18 cellular contexts compared by ENCODE assay signal in genomic region chr9:86464242-86464641, GRCh38.
"Had no signal": no experiment of that assay in that cellular context is flagged by ENCODE, and none has a peak within 500 bp of the region (broad histone marks: within the 10 kb centered on the region; RNA-seq: fewer than 3 reads in every experiment).

No MANE protein-coding gene starts in this region.

- H3K36me3 Mint-ChIP-seq: activated CD4-positive, alpha-beta memory T cell treated with anti-CD3 and anti-CD28 coated beads for 36 hours; activated CD8-positive, alpha-beta memory T cell treated with anti-CD3 and anti-CD28 coated beads, Interleukin-2, amount 10 ng/mL, durations not matched to agents 7 days and 5 days; activated naive CD4-positive, alpha-beta T cell treated with anti-CD3 and anti-CD28 coated beads, Interleukin-2, amount 10 ng/mL, durations not matched to agents 7 days and 5 days; neural progenitor cell had no signal

- H3K27ac Mint-ChIP-seq: activated CD4-positive, alpha-beta memory T cell treated with anti-CD3 and anti-CD28 coated beads for 36 hours; activated CD8-positive, alpha-beta memory T cell treated with anti-CD3 and anti-CD28 coated beads, Interleukin-2, amount 10 ng/mL, durations not matched to agents 7 days and 5 days; activated naive CD4-positive, alpha-beta T cell treated with anti-CD3 and anti-CD28 coated beads, Interleukin-2, amount 10 ng/mL, durations not matched to agents 7 days and 5 days; activated T-cell treated with anti-CD3 and anti-CD28 coated beads, Interleukin-2, amount 50 U/mL, for 24 hours; neural progenitor cell had no signal

- H3K9me3 ChIP-seq: ascending aorta, gastrocnemius medialis, heart right ventricle, transverse colon had no signal

- H3K4me2 ChIP-seq: neural progenitor cell had no signal

- DNase-seq: activated CD4-positive, alpha-beta memory T cell treated with anti-CD3 and anti-CD28 coated beads for 36 hours; activated CD4-positive, alpha-beta T cell treated with anti-CD3 and anti-CD28 coated beads for 1 hour; activated CD8-positive, alpha-beta memory T cell treated with anti-CD3 and anti-CD28 coated beads, Interleukin-2, amount 10 ng/mL, durations not matched to agents 7 days and 5 days; activated naive CD4-positive, alpha-beta T cell treated with anti-CD3 and anti-CD28 coated beads, Interleukin-2, amount 10 ng/mL, durations not matched to agents 7 days and 5 days; activated T-cell treated with anti-CD3 and anti-CD28 coated beads, Interleukin-2, amount 50 U/mL, for 24 hours; erythroblast; gastrocnemius medialis; heart right ventricle; left cardiac atrium; midbrain; stimulated activated CD4-positive, alpha-beta T cell treated with anti-CD3 and anti-CD28 coated beads, Interleukin-2, amount 100 ng/mL, for 48 hours; stimulated activated naive CD4-positive, alpha-beta T cell; substantia nigra; transverse colon had no signal

- H3K9ac ChIP-seq: neural progenitor cell had no signal

- H3K27me3 ChIP-seq: ascending aorta, gastrocnemius medialis, neural progenitor cell, transverse colon had no signal

- H3K36me3 ChIP-seq: ascending aorta, gastrocnemius medialis, heart right ventricle, neural progenitor cell, transverse colon had no signal

- H3K9me3 Mint-ChIP-seq: activated CD4-positive, alpha-beta memory T cell treated with anti-CD3 and anti-CD28 coated beads for 36 hours; activated naive CD4-positive, alpha-beta T cell treated with anti-CD3 and anti-CD28 coated beads, Interleukin-2, amount 10 ng/mL, durations not matched to agents 7 days and 5 days; activated T-cell treated with anti-CD3 and anti-CD28 coated beads, Interleukin-2, amount 50 U/mL, for 24 hours; neural progenitor cell had no signal

- H3K27ac ChIP-seq: ascending aorta, gastrocnemius medialis, heart right ventricle, neural progenitor cell, transverse colon, VCaP had no signal

- H3K4me1 ChIP-seq: ascending aorta, transverse colon had no signal

- H3K4me1 Mint-ChIP-seq: activated naive CD4-positive, alpha-beta T cell treated with anti-CD3 and anti-CD28 coated beads, Interleukin-2, amount 10 ng/mL, durations not matched to agents 7 days and 5 days had no signal

- H3K4me3 Mint-ChIP-seq: activated CD4-positive, alpha-beta memory T cell treated with anti-CD3 and anti-CD28 coated beads for 36 hours; activated CD8-positive, alpha-beta memory T cell treated with anti-CD3 and anti-CD28 coated beads, Interleukin-2, amount 10 ng/mL, durations not matched to agents 7 days and 5 days; activated naive CD4-positive, alpha-beta T cell treated with anti-CD3 and anti-CD28 coated beads, Interleukin-2, amount 10 ng/mL, durations not matched to agents 7 days and 5 days; activated T-cell treated with anti-CD3 and anti-CD28 coated beads, Interleukin-2, amount 50 U/mL, for 24 hours; neural progenitor cell had no signal

- H3K4me3 ChIP-seq: ascending aorta, gastrocnemius medialis, heart right ventricle, lung, neural progenitor cell, transverse colon had no signal

- ATAC-seq: activated CD8-positive, alpha-beta memory T cell treated with anti-CD3 and anti-CD28 coated beads, Interleukin-2, amount 10 ng/mL, durations not matched to agents 7 days and 5 days; gastrocnemius medialis; heart right ventricle; left cardiac atrium had no signal

- H2AFZ ChIP-seq: neural progenitor cell had no signal
